ENCODE assay signal across 19 cellular contexts in the genomic region with DNA sequence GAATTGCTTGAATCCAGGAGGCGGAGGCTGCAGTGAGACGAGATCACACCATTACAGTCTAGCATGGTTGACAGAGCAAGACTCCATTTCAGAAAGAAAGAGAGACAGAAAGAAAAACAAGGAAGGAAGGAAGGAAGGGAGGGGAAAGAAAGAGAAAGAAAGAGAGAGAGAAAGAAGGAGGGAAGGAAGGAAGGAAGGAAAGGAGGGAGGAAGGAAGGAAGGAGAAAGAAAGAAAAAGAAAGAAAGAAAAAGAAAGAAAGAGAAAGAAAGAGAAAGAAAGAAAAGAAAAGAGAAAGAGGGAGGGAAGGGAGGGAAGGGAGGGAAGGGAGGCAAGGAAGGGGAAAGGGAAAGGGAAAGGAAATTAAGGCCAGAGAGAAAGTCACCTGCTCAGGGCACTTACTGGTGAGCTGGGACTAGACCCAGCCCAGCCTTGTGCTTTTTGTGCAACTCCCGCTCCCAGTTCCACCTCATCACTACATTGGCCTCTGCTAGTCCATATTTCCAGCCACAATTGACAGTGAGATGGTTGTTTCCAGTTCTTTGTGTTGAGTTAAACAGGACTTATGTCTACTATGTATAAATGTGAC. TPM values are rescaled to one million over a fixed set of nuclear protein-coding genes. Genes with fewer than 3 reads are reported as not detected.
A peak's percentile ranks its signal among the peaks of the same experiment; 100 is the strongest.
DNase-seq lines count a peak whose midpoint lies in the region; ATAC-seq and TF ChIP-seq lines count a peak whose summit lies in the region.
"Had no signal": no experiment of that assay in that cellular context is flagged by ENCODE, and none has a peak within 500 bp of the region (broad histone marks: within the 10 kb centered on the region; RNA-seq: fewer than 3 reads in every experiment).

No MANE protein-coding gene starts in this region.

- dilution Hi-C loops in IMR-90 (cut with HindIII; ENCODE audit: low sequenced_read_pairs, unreplicated experiment): no loop called here

- H2AFZ ChIP-seq in IMR-90 (replicated peaks; ENCODE audit: low read length, poor library complexity): peak overlapping the region; percentile 45

- H2AK5ac ChIP-seq in IMR-90 (ENCODE audit: low read depth, low read length): peak overlapping the region; percentile 32

- H3K4me3 ChIP-seq in IMR-90 (ENCODE audit: insufficient read depth, low read depth, low read length): no peak overlapping the region
- H3K4me3 ChIP-seq in skeletal muscle satellite cell (ENCODE audit: low read length): no peak overlapping the region
- H3K4me3 ChIP-seq: body of pancreas, Peyer's patch had no signal

- no peak for TF ChIP-seq RAD21 in IMR-90 (IDR thresholded peaks at IDR 0.05; ENCODE audit: low read length)

- H2BK15ac ChIP-seq in IMR-90 (ENCODE audit: low read depth, low read length): peak overlapping the region; percentile 29; the same call in 1 of the 3 replicates

- H3K27me3 Mint-ChIP-seq in effector memory CD8-positive, alpha-beta T cell: peaks cover 42 to 79% of the 10 kb centered on the region in 2 donors
- H3K27me3 Mint-ChIP-seq in type B pancreatic cell: peaks cover 11% of the 10 kb centered on the region

- H4K91ac ChIP-seq in IMR-90 (ENCODE audit: insufficient read depth, low read depth, low read length): peak overlapping the region; percentile 26; the same call in 1 of the 2 replicates

- H3K27me3 ChIP-seq in IMR-90 (ENCODE audit: control insufficient read depth, insufficient read depth, low read length) (no peaks in the 10 kb centered on the region), skeletal muscle satellite cell (ENCODE audit: control insufficient read depth, insufficient read depth, low read length) (no peaks in the 10 kb centered on the region)
- H3K27me3 ChIP-seq: body of pancreas, Peyer's patch had no signal

- in situ Hi-C loops in IMR-90 (cut with MboI; ENCODE audit: low sequenced_read_pairs): loop anchor here (5.0 kb wide), 1 partner anchor 155 kb away; a partner anchor contains a TSS

- H3K9ac ChIP-seq in IMR-90 (ENCODE audit: low read depth, low read length) (no peak overlapping the region), skeletal muscle satellite cell (ENCODE audit: low read depth, low read length) (peak overlapping the region; percentile 22)

- no peaks in the 10 kb centered on the region for H4K20me1 ChIP-seq in IMR-90 (ENCODE audit: insufficient read depth, low read length)

- H3K4me1 Mint-ChIP-seq in effector memory CD8-positive, alpha-beta T cell (ENCODE audit: low read depth in 2 of 2): peaks cover 4 to 7% of the 10 kb centered on the region in 2 donors
- peaks cover 22% of the 10 kb centered on the region for H3K4me1 Mint-ChIP-seq in type B pancreatic cell (ENCODE audit: unreplicated experiment)

- 100% methylated on average over 2 of the region's 3 CpGs; no CpG with 5 or more reads in 1 of the 2 experiments for WGBS in IMR-90 (ENCODE audit: extremely low coverage in 2 of 2, insufficient read length in 1 of 2), 2 experiments

- TF ChIP-seq POLR2A in IMR-90 (IDR thresholded peaks at IDR 0.05; ENCODE audit: low read depth, low read length): no peak

- POLR2A ChIA-PET in IMR-90 (lab: Charles Lee; ENCODE audit: unreplicated experiment): no interaction called here

- ATAC-seq in GM19025 (IDR thresholded peaks at IDR 0.05; ENCODE audit: low read depth, unreplicated experiment) (peak; percentile 6), IMR-90 (ENCODE audit: low read depth) (no peak), HG03460 (IDR thresholded peaks at IDR 0.05; ENCODE audit: unreplicated experiment) (no peak)
- peak; percentile 7 for ATAC-seq in effector memory CD8-positive, alpha-beta T cell (replicated peaks)
- ATAC-seq: right cardiac atrium had no signal

- H3K14ac ChIP-seq in IMR-90 (replicated peaks; ENCODE audit: low read depth, low read length): no peak overlapping the region; the same call in 1 of the 2 replicates

- H3K9me3 ChIP-seq in IMR-90 (ENCODE audit: control insufficient read depth, insufficient read depth, low read length) (no peaks in the 10 kb centered on the region), skeletal muscle satellite cell (replicated peaks; ENCODE audit: low read length) (no peaks in the 10 kb centered on the region)
- H3K9me3 ChIP-seq: body of pancreas, Peyer's patch had no signal

- no peak for TF ChIP-seq CTCF in IMR-90 (conservative IDR thresholded peaks at IDR 0.05; ENCODE audit: low read depth, low read length)
- TF ChIP-seq CTCF in type B pancreatic cell (conservative IDR thresholded peaks at IDR 0.05): no peak

- H3K4me2 ChIP-seq in IMR-90 (ENCODE audit: low read depth, low read length) (no peak overlapping the region), skeletal muscle satellite cell (ENCODE audit: low read length) (no peak overlapping the region)

- no TSS peak for BruUV-seq in IMR-90 (replicated peaks; lab: Mats Ljungman, UMichigan)

- no peaks in the 10 kb centered on the region for H3K36me3 ChIP-seq in IMR-90 (ENCODE audit: control insufficient read depth, insufficient read depth, low read length)
- no peaks in the 10 kb centered on the region for H3K36me3 ChIP-seq in skeletal muscle satellite cell (ENCODE audit: insufficient read depth, low read length)
- H3K36me3 ChIP-seq: Peyer's patch had no signal

- H2BK120ac ChIP-seq in IMR-90 (ENCODE audit: low read depth, low read length): peak overlapping the region; percentile 43; the same call in 1 of the 2 replicates

- H4K8ac ChIP-seq in IMR-90 (ENCODE audit: low read depth in 2 of 2, low read length in 2 of 2): peak overlapping the region in 1 of 2 experiments; percentile 37; a peak in 1 of 4 replicates

- peak overlapping the region; percentile 52; the same call in 1 of the 2 replicates for H2BK20ac ChIP-seq in IMR-90 (ENCODE audit: low read depth, low read length)

- H3K27ac ChIP-seq in IMR-90 (ENCODE audit: insufficient read depth, low read length): 0 out of 2 replicates have a peak overlapping the region, but pooled peaks have one; percentile 27
- H3K27ac ChIP-seq: body of pancreas, Peyer's patch had no signal

- peaks cover 6% of the 10 kb centered on the region; the same call in 1 of the 2 replicates for H3K9me1 ChIP-seq in IMR-90 (ENCODE audit: insufficient read depth, low read length)

- no peaks in the 10 kb centered on the region for H3K79me1 ChIP-seq in IMR-90 (ENCODE audit: low read depth in 1 of 2, low read length in 2 of 2)

- DNase-seq in IMR-90 (no peak), anterior cingulate cortex (lab: John Stamatoyannopoulos, UW) (no peak), nucleus accumbens (lab: John Stamatoyannopoulos, UW) (no peak), type B pancreatic cell (ENCODE audit: extremely low spot score, unreplicated experiment) (no peak)
- DNase-seq in effector memory CD8-positive, alpha-beta T cell: no peak
- DNase-seq: body of pancreas; CD4-positive, alpha-beta T cell; effector memory CD4-positive, alpha-beta T cell; GF-D8; glutamatergic neuron; NCI-H1105 treated with DMSO at 0.1 percent for 48 hours; NCI-H446 treated with DMSO at 0.1 percent for 48 hours; Peyer's patch; right cardiac atrium had no signal

- no peak overlapping the region for H2AK9ac ChIP-seq in IMR-90 (replicated peaks; ENCODE audit: low read depth, low read length, poor library complexity)

- H3K4me1 ChIP-seq in IMR-90 (ENCODE audit: control insufficient read depth, insufficient read depth, low read length) (peaks cover 11% of the 10 kb centered on the region), skeletal muscle satellite cell (ENCODE audit: control insufficient read depth, insufficient read depth, low read length) (peaks cover 45% of the 10 kb centered on the region)

- peak overlapping the region in 1 of 2 donors; percentile 26 for H3K27ac Mint-ChIP-seq in effector memory CD8-positive, alpha-beta T cell
- H3K27ac Mint-ChIP-seq in type B pancreatic cell: no peak overlapping the region
- H3K27ac Mint-ChIP-seq: CD4-positive, alpha-beta T cell had no signal

- H3K4ac ChIP-seq in IMR-90 (ENCODE audit: low read depth, low read length): peak overlapping the region; percentile 14; the same call in 1 of the 2 replicates

- H3K36me3 Mint-ChIP-seq in effector memory CD8-positive, alpha-beta T cell (ENCODE audit: insufficient read depth): no peaks in the 10 kb centered on the region
- H3K36me3 Mint-ChIP-seq in type B pancreatic cell: no peaks in the 10 kb centered on the region

- peak overlapping the region; percentile 33 for H2BK5ac ChIP-seq in IMR-90 (ENCODE audit: low read depth, low read length, poor library complexity, severe bottlenecking)

- H3K9me3 Mint-ChIP-seq in effector memory CD8-positive, alpha-beta T cell: no peaks in the 10 kb centered on the region
- no peaks in the 10 kb centered on the region for H3K9me3 Mint-ChIP-seq in type B pancreatic cell
- H3K9me3 Mint-ChIP-seq: CD4-positive, alpha-beta T cell had no signal

- no peak overlapping the region for H3K56ac ChIP-seq in IMR-90 (ENCODE audit: extremely low read depth, insufficient read depth, low read length)

- H4K5ac ChIP-seq in IMR-90 (ENCODE audit: low read depth, low read length): peak overlapping the region; percentile 77

- no peak overlapping the region for H3K4me3 Mint-ChIP-seq in effector memory CD8-positive, alpha-beta T cell
- H3K4me3 Mint-ChIP-seq in type B pancreatic cell: no peak overlapping the region
- H3K4me3 Mint-ChIP-seq: CD4-positive, alpha-beta T cell had no signal

- CTCF ChIA-PET in IMR-90 (lab: Yijun Ruan, JAX): interaction anchor here (0.6 to 2.9 kb wide), 13 partner anchors 15 to 1243 kb away, joined by 3 to 18 read pairs (median 5); a partner anchor contains a TSS

- peak overlapping the region; percentile 53; the same call in 1 of the 2 replicates for H3K18ac ChIP-seq in IMR-90 (ENCODE audit: low read depth, low read length)

- intact Hi-C loops in IMR-90 (cut with micrococcal nuclease): loop anchor here (5.0 kb wide), 2 partner anchors 235 to 250 kb away; no protein-coding TSS in a partner anchor

- H3K23ac ChIP-seq in IMR-90 (ENCODE audit: low read depth, low read length): peak overlapping the region; percentile 2; the same call in 1 of the 2 replicates

TF ChIP-seq in IMR-90, 13 proteins besides CTCF, POLR2A, EP300 and RAD21:
- no peak for TF ChIP-seq MXI1 (IDR thresholded peaks at IDR 0.05; ENCODE audit: borderline replicate concordance, low read depth, low read length)

RNA-seq across cellular contexts. Expression of a gene that starts 35.7 kb away (rescaled TPM):
- total RNA-seq in IMR-90 (2012; rRNA removed) (not detected in 2 replicates), type B pancreatic cell (ENCODE audit: low replicate concordance) (0.45 TPM in 1 of 2 replicates, not detected in the other)
- polyA plus RNA-seq in IMR-90 (2012; rRNA removed): not detected in 2 replicates
- not detected in 2 replicates for polyA plus RNA-seq in IMR-90 (2012; cell fraction: cytosol; rRNA removed)
- not detected in 2 replicates for polyA plus RNA-seq in IMR-90 (2012; cell fraction: nucleus; rRNA removed; ENCODE audit: low replicate concordance)
- total RNA-seq in skeletal muscle satellite cell (2012; rRNA removed): not detected in 2 replicates
- total RNA-seq: CD4-positive, alpha-beta T cell; kidney epithelial cell; Peyer's patch; T-helper 1 cell treated with Interleukin-12 subunit alpha and Interleukin-12 subunit beta and Interleukin-4 antibody, amounts not matched to agents 30 ng/mL and 1 ng/mL, for 36 hours had no signal

RNA-seq across cellular contexts. Expression of a gene that starts 51.3 kb away (rescaled TPM):
- total RNA-seq in IMR-90 (2012; rRNA removed) (21.1 and 27.2 TPM in 2 replicates), type B pancreatic cell (ENCODE audit: low replicate concordance) (17.3 and 24.0 TPM in 2 replicates)
- 26.9 and 32.5 TPM in 2 replicates for polyA plus RNA-seq in IMR-90 (2012; rRNA removed)
- 5.0 and 8.7 TPM in 2 replicates for polyA plus RNA-seq in IMR-90 (2012; cell fraction: cytosol; rRNA removed)
- polyA plus RNA-seq in IMR-90 (2012; cell fraction: nucleus; rRNA removed; ENCODE audit: low replicate concordance): 2.2 and 15.2 TPM in 2 replicates
- 41.8 and 45.4 TPM in 2 replicates for total RNA-seq in skeletal muscle satellite cell (2012; rRNA removed)

Comparison
In these comparisons a context has a peak if more than half of its experiments do, and no peak if none do; other contexts are left out.
1. ATAC-seq: peak in GM19025 (single experiment) and effector memory CD8-positive, alpha-beta T cell (single experiment); none in IMR-90 (single experiment) and HG03460 (single experiment).